8 cellular contexts compared by ENCODE assay signal in genomic region chr16:21952040-21952792, GRCh38. TPM values are rescaled to one million over a fixed set of nuclear protein-coding genes. Genes with fewer than 3 reads are reported as not detected.
DNase-seq lines count a peak whose midpoint lies in the region; ATAC-seq and TF ChIP-seq lines count a peak whose summit lies in the region.

No MANE protein-coding gene starts in this region.

- H3K36me3 ChIP-seq in iPS DF 6.9 (ENCODE audit: control insufficient read depth, insufficient read depth, low read length) (no peaks in the 10 kb centered on the region), skeletal muscle tissue (ENCODE audit: control insufficient read depth in 3 of 3, insufficient read depth in 3 of 3, low read length in 3 of 3) (peaks cover 2 to 7% (median 3%) of the 10 kb centered on the region in 3 donors)

- no peaks in the 10 kb centered on the region for H3K4me1 ChIP-seq in iPS DF 6.9 (ENCODE audit: control insufficient read depth, insufficient read depth, low read length)
- peaks cover 31 to 38% (median 34%) of the 10 kb centered on the region in 3 donors for H3K4me1 ChIP-seq in skeletal muscle tissue (ENCODE audit: control insufficient read depth in 3 of 3, insufficient read depth in 3 of 3, low read length in 3 of 3)

- TF ChIP-seq CTCF in astrocyte of the spinal cord (IDR thresholded peaks at IDR 0.05; ENCODE audit: low read depth, low read length) = no peak

- ATAC-seq in HG02571 (IDR thresholded peaks at IDR 0.05; ENCODE audit: unreplicated experiment) = peak; percentile 40

- DNase-seq in GM04504 (ENCODE audit: low read depth) (peak; percentile 12), NCI-H1105 treated with DMSO at 0.1 percent for 48 hours (lab: John Stamatoyannopoulos, UW) (peak; percentile 70), T1000 (lab: John Stamatoyannopoulos, UW) (peak; percentile 60), astrocyte of the spinal cord (ENCODE audit: low read depth, low spot score) (peak; percentile 71), iPS DF 6.9 (ENCODE audit: low read depth, low spot score) (peak; percentile 41), GOT3 (lab: John Stamatoyannopoulos, UW) (no peak)

- no peaks in the 10 kb centered on the region for H3K9me3 ChIP-seq in iPS DF 6.9 (ENCODE audit: control insufficient read depth, insufficient read depth, low read length)
- H3K9me3 ChIP-seq in skeletal muscle tissue (ENCODE audit: control insufficient read depth in 3 of 3, low read length in 3 of 3) = no peaks in the 10 kb centered on the region

- no CpG with 5 or more reads among the region's 24 CpGs for WGBS in iPS DF 6.9 (ENCODE audit: insufficient coverage, insufficient read length)

- peak overlapping the region; percentile 100 for H3K4me3 ChIP-seq in astrocyte of the spinal cord (ENCODE audit: low read depth, low read length)
- H3K4me3 ChIP-seq in iPS DF 6.9 (ENCODE audit: low read length) = peak overlapping the region; percentile 91
- peak overlapping the region; percentile 95 to 99 (median 99) for H3K4me3 ChIP-seq in skeletal muscle tissue (ENCODE audit: low read length in 3 of 3)

- H3K9ac ChIP-seq in skeletal muscle tissue (ENCODE audit: low read depth in 1 of 3, low read length in 3 of 3) = peak overlapping the region; percentile 94 to 100 (median 97)

- in situ Hi-C loops in astrocyte of the spinal cord (cut with HindIII; ENCODE audit: low sequenced_read_pairs) = no loop called here

- H3K27ac ChIP-seq in iPS DF 6.9 (ENCODE audit: low read length) = no peak overlapping the region
- peak overlapping the region; percentile 95 for H3K27ac ChIP-seq in skeletal muscle tissue (ENCODE audit: low read depth, low read length)

- no peaks in the 10 kb centered on the region for H3K27me3 ChIP-seq in iPS DF 6.9 (ENCODE audit: control insufficient read depth, insufficient read depth, low read length)
- H3K27me3 ChIP-seq in skeletal muscle tissue (ENCODE audit: control insufficient read depth in 3 of 3, insufficient read depth in 3 of 3, low read length in 3 of 3) = no peaks in the 10 kb centered on the region

RNA-seq across cellular contexts. Expression of gene UQCRC2, which starts 0.9 kb away (rescaled TPM):
- 449 TPM for total RNA-seq in skeletal muscle tissue

RNA-seq across cellular contexts. Expression of gene PDZD9, which starts 48.7 kb away (rescaled TPM):
- not detected for total RNA-seq in skeletal muscle tissue

RNA-seq across cellular contexts. Expression of gene MOSMO, which starts 55.7 kb away (rescaled TPM):
- 14.1 TPM for total RNA-seq in skeletal muscle tissue
